In the genomic region with DNA sequence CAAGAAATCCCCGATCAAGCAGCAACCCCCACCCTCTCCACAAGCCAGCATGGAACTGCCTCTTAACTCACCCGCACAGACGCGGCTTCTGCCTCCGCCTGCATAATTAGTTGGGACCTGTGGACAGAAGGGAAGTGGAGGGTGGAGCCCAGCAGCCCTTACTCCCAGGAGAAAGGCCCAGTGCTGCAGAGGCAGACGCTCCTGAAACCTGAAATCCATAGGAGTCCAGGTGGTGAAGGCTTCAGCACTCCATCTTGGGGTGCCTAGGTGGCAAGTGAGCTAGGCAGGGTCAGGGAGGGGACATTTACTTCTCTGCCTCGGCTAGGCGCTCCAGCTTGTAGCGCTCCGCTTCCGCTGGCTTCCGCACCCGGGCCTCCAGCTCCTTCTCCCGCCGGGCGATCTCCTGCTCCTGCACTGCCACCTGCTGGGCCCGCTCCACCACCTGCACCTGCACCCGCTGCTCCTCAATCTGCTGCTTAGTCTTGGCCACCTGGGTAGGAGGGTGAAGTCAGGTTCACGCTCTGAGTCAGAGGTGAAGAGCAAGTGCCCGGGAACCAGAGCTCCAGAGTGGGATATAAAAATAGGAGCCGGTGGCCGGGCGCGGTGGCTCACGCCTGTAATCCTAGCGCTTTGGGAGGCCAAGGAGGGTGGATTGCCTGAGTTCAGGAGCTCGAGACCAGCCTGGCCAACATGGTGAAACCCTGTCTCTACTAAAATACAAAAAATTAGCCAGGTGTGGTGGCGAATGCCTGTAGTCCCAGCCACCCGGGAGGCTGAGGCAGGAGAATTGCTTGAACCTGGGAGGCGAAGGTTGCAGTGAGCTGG, we compare ENCODE assay signal across 1 cellular context.
TF ChIP-seq lines count a peak whose summit lies in the region.

No MANE protein-coding gene starts in this region.

TF ChIP-seq in HEK293, 187 proteins besides CTCF, POLR2A, EP300 and RAD21 (continued from another document):
- TF ChIP-seq, protein P1, sequence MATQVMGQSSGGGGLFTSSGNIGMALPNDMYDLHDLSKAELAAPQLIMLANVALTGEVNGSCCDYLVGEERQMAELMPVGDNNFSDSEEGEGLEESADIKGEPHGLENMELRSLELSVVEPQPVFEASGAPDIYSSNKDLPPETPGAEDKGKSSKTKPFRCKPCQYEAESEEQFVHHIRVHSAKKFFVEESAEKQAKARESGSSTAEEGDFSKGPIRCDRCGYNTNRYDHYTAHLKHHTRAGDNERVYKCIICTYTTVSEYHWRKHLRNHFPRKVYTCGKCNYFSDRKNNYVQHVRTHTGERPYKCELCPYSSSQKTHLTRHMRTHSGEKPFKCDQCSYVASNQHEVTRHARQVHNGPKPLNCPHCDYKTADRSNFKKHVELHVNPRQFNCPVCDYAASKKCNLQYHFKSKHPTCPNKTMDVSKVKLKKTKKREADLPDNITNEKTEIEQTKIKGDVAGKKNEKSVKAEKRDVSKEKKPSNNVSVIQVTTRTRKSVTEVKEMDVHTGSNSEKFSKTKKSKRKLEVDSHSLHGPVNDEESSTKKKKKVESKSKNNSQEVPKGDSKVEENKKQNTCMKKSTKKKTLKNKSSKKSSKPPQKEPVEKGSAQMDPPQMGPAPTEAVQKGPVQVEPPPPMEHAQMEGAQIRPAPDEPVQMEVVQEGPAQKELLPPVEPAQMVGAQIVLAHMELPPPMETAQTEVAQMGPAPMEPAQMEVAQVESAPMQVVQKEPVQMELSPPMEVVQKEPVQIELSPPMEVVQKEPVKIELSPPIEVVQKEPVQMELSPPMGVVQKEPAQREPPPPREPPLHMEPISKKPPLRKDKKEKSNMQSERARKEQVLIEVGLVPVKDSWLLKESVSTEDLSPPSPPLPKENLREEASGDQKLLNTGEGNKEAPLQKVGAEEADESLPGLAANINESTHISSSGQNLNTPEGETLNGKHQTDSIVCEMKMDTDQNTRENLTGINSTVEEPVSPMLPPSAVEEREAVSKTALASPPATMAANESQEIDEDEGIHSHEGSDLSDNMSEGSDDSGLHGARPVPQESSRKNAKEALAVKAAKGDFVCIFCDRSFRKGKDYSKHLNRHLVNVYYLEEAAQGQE (tag by site-specific recombination; IDR thresholded peaks at IDR 0.05), result 0 out of 2 replicates have a peak, but pooled peaks have one; percentile 14
- TF ChIP-seq, protein P2, sequence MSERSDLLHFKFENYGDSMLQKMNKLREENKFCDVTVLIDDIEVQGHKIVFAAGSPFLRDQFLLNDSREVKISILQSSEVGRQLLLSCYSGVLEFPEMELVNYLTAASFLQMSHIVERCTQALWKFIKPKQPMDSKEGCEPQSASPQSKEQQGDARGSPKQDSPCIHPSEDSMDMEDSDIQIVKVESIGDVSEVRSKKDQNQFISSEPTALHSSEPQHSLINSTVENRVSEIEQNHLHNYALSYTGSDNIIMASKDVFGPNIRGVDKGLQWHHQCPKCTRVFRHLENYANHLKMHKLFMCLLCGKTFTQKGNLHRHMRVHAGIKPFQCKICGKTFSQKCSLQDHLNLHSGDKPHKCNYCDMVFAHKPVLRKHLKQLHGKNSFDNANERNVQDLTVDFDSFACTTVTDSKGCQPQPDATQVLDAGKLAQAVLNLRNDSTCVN (tag by site-specific recombination; optimal IDR thresholded peaks at IDR 0.05), result peak; percentile 19
- no peak for TF ChIP-seq ZNF426 (tag by site-specific recombination; IDR thresholded peaks at IDR 0.05)
- TF ChIP-seq ZFP69B (tag by site-specific recombination; IDR thresholded peaks at IDR 0.05), result peak; percentile 44; the same call in 1 of the 2 replicates
- peak; percentile 93 for TF ChIP-seq ZBTB17 (tag by site-specific recombination; IDR thresholded peaks at IDR 0.05)
- TF ChIP-seq WT1 (tag by site-specific recombination; IDR thresholded peaks at IDR 0.05), result peak; percentile 45; the same call in 1 of the 2 replicates
- no peak for TF ChIP-seq ZNF548 (tag by site-specific recombination; IDR thresholded peaks at IDR 0.05)
- TF ChIP-seq, protein P3, sequence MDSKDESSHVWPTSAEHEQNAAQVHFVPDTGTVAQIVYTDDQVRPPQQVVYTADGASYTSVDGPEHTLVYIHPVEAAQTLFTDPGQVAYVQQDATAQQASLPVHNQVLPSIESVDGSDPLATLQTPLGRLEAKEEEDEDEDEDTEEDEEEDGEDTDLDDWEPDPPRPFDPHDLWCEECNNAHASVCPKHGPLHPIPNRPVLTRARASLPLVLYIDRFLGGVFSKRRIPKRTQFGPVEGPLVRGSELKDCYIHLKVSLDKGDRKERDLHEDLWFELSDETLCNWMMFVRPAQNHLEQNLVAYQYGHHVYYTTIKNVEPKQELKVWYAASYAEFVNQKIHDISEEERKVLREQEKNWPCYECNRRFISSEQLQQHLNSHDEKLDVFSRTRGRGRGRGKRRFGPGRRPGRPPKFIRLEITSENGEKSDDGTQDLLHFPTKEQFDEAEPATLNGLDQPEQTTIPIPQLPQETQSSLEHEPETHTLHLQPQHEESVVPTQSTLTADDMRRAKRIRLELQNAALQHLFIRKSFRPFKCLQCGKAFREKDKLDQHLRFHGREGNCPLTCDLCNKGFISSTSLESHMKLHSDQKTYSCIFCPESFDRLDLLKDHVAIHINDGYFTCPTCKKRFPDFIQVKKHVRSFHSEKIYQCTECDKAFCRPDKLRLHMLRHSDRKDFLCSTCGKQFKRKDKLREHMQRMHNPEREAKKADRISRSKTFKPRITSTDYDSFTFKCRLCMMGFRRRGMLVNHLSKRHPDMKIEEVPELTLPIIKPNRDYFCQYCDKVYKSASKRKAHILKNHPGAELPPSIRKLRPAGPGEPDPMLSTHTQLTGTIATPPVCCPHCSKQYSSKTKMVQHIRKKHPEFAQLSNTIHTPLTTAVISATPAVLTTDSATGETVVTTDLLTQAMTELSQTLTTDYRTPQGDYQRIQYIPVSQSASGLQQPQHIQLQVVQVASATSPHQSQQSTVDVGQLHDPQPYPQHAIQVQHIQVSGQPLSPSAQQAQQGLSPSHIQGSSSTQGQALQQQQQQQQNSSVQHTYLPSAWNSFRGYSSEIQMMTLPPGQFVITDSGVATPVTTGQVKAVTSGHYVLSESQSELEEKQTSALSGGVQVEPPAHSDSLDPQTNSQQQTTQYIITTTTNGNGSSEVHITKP (tag by site-specific recombination; IDR thresholded peaks at IDR 0.05), result peak; percentile 52
- peak; percentile 71; the same call in 1 of the 2 replicates for TF ChIP-seq ZNF610 (tag by site-specific recombination; IDR thresholded peaks at IDR 0.05; ENCODE audit: borderline replicate concordance)
- TF ChIP-seq SP3 (tag by site-specific recombination; IDR thresholded peaks at IDR 0.05), result peak; percentile 20; the same call in 1 of the 2 replicates
- TF ChIP-seq, protein P4, sequence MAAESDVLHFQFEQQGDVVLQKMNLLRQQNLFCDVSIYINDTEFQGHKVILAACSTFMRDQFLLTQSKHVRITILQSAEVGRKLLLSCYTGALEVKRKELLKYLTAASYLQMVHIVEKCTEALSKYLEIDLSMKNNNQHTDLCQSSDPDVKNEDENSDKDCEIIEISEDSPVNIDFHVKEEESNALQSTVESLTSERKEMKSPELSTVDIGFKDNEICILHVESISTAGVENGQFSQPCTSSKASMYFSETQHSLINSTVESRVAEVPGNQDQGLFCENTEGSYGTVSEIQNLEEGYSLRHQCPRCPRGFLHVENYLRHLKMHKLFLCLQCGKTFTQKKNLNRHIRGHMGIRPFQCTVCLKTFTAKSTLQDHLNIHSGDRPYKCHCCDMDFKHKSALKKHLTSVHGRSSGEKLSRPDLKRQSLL (tag by site-specific recombination; IDR thresholded peaks at IDR 0.05), result peak; percentile 97
- TF ChIP-seq ZBTB20 (tag by site-specific recombination; IDR thresholded peaks at IDR 0.05), result peak; percentile 78
- no peak for TF ChIP-seq ZNF138 (tag by site-specific recombination; IDR thresholded peaks at IDR 0.05; ENCODE audit: borderline replicate concordance)
- peak; percentile 90 for TF ChIP-seq IKZF3 (tag by site-specific recombination; IDR thresholded peaks at IDR 0.05)
- TF ChIP-seq GLIS1 (tag by site-specific recombination; IDR thresholded peaks at IDR 0.05), result peak; percentile 50; the same call in 1 of the 2 replicates
- TF ChIP-seq ZNF600 (tag by site-specific recombination; IDR thresholded peaks at IDR 0.05), result peak; percentile 95
- peak; percentile 35; the same call in 1 of the 2 replicates for TF ChIP-seq ZNF660 (tag by site-specific recombination; IDR thresholded peaks at IDR 0.05)
- peak; percentile 21; the same call in 1 of the 2 replicates for TF ChIP-seq GLIS2 (tag by site-specific recombination; IDR thresholded peaks at IDR 0.05)
- no peak for TF ChIP-seq ZNF558 (tag by site-specific recombination; IDR thresholded peaks at IDR 0.05)
- peak; percentile 39; the same call in 1 of the 2 replicates for TF ChIP-seq ZXDB (tag by site-specific recombination; IDR thresholded peaks at IDR 0.05)
- no peak for TF ChIP-seq ZNF658 (tag by site-specific recombination; IDR thresholded peaks at IDR 0.05)
- TF ChIP-seq, protein P5, sequence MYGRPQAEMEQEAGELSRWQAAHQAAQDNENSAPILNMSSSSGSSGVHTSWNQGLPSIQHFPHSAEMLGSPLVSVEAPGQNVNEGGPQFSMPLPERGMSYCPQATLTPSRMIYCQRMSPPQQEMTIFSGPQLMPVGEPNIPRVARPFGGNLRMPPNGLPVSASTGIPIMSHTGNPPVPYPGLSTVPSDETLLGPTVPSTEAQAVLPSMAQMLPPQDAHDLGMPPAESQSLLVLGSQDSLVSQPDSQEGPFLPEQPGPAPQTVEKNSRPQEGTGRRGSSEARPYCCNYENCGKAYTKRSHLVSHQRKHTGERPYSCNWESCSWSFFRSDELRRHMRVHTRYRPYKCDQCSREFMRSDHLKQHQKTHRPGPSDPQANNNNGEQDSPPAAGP (tag by site-specific recombination; IDR thresholded peaks at IDR 0.05), result peak; percentile 50; the same call in 1 of the 2 replicates
- no peak for TF ChIP-seq ZNF701 (tag by site-specific recombination; IDR thresholded peaks at IDR 0.05)
- no peak for TF ChIP-seq ZNF76 (tag by site-specific recombination; IDR thresholded peaks at IDR 0.05; ENCODE audit: borderline replicate concordance, low read depth)
- no peak for TF ChIP-seq ZNF624 (tag by site-specific recombination; IDR thresholded peaks at IDR 0.05)
- TF ChIP-seq ZNF366 (tag by site-specific recombination; conservative IDR thresholded peaks at IDR 0.05), result no peak
- TF ChIP-seq KLF8 (tag by site-specific recombination; IDR thresholded peaks at IDR 0.05), result peak; percentile 50
- 0 out of 2 replicates have a peak, but pooled peaks have one; percentile 12 for TF ChIP-seq KLF1 (tag by site-specific recombination; IDR thresholded peaks at IDR 0.05)
- no peak for TF ChIP-seq ZNF585B (tag by site-specific recombination; IDR thresholded peaks at IDR 0.05)
